In genomic region chr16:64094992-64095579, GRCh38 we compare ENCODE assay signal across 3 cellular contexts.
A peak's percentile ranks its signal among the peaks of the same experiment; 100 is the strongest.
TF ChIP-seq lines count a peak whose summit lies in the region.

No MANE protein-coding gene starts in this region.

TF ChIP-seq in HepG2, 621 proteins besides CTCF, POLR2A, EP300 and RAD21 (continued from another document):
- TF ChIP-seq, protein P1, sequence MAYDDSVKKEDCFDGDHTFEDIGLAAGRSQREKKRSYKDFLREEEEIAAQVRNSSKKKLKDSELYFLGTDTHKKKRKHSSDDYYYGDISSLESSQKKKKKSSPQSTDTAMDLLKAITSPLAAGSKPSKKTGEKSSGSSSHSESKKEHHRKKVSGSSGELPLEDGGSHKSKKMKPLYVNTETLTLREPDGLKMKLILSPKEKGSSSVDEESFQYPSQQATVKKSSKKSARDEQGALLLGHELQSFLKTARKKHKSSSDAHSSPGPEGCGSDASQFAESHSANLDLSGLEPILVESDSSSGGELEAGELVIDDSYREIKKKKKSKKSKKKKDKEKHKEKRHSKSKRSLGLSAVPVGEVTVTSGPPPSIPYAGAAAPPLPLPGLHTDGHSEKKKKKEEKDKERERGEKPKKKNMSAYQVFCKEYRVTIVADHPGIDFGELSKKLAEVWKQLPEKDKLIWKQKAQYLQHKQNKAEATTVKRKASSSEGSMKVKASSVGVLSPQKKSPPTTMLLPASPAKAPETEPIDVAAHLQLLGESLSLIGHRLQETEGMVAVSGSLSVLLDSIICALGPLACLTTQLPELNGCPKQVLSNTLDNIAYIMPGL (CRISPR knock-in tag; IDR thresholded peaks at IDR 0.05; ENCODE audit: borderline replicate concordance in 1 of 2, low read depth in 1 of 2) = no peak
- TF ChIP-seq, protein P2, sequence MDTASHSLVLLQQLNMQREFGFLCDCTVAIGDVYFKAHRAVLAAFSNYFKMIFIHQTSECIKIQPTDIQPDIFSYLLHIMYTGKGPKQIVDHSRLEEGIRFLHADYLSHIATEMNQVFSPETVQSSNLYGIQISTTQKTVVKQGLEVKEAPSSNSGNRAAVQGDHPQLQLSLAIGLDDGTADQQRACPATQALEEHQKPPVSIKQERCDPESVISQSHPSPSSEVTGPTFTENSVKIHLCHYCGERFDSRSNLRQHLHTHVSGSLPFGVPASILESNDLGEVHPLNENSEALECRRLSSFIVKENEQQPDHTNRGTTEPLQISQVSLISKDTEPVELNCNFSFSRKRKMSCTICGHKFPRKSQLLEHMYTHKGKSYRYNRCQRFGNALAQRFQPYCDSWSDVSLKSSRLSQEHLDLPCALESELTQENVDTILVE (CRISPR knock-in tag; IDR thresholded peaks at IDR 0.05) = no peak
- TF ChIP-seq SRY (CRISPR knock-in tag; IDR thresholded peaks at IDR 0.05) = no peak
TF ChIP-seq in HepG2: peak in this region for 1.

TF ChIP-seq in K562, 482 proteins besides CTCF, POLR2A, EP300 and RAD21 (continued from another document):
- TF ChIP-seq SNAPC5 (CRISPR knock-in tag; IDR thresholded peaks at IDR 0.05) (no peak), CEBPB (tag; IDR thresholded peaks at IDR 0.05) (0 out of 2 replicates have a peak, but pooled peaks have one; percentile 26), CEBPG (CRISPR knock-in tag; IDR thresholded peaks at IDR 0.05) (no peak), CEBPG (tag; conservative IDR thresholded peaks at IDR 0.05 in 1 of 2, IDR thresholded peaks at IDR 0.05 in 1 of 2) (peak in 1 of 2 experiments; percentile 58; a peak in 2 of 4 replicates), U2AF2 (optimal IDR thresholded peaks at IDR 0.05; ENCODE audit: low read depth, low read length) (no peak), ZNF707 (CRISPR knock-in tag; conservative IDR thresholded peaks at IDR 0.05) (no peak), CREBBP (IDR thresholded peaks at IDR 0.05; ENCODE audit: low read depth, low read length) (no peak)

TF ChIP-seq in HEK293T, 16 proteins besides CTCF, POLR2A, EP300 and RAD21 (continued from another document):
- TF ChIP-seq, protein P3, sequence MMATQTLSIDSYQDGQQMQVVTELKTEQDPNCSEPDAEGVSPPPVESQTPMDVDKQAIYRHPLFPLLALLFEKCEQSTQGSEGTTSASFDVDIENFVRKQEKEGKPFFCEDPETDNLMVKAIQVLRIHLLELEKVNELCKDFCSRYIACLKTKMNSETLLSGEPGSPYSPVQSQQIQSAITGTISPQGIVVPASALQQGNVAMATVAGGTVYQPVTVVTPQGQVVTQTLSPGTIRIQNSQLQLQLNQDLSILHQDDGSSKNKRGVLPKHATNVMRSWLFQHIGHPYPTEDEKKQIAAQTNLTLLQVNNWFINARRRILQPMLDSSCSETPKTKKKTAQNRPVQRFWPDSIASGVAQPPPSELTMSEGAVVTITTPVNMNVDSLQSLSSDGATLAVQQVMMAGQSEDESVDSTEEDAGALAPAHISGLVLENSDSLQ (IDR thresholded peaks at IDR 0.05) = no peak
- TF ChIP-seq NFRKB (IDR thresholded peaks at IDR 0.05) (no peak), ARNT (IDR thresholded peaks at IDR 0.05) (no peak), BHLHE40 (IDR thresholded peaks at IDR 0.05; ENCODE audit: borderline replicate concordance) (no peak), SP1 (IDR thresholded peaks at IDR 0.05) (no peak), HDGF (IDR thresholded peaks at IDR 0.05; ENCODE audit: borderline replicate concordance) (no peak)
